ENCODE assay signal across 5 cellular contexts in the genomic region with DNA sequence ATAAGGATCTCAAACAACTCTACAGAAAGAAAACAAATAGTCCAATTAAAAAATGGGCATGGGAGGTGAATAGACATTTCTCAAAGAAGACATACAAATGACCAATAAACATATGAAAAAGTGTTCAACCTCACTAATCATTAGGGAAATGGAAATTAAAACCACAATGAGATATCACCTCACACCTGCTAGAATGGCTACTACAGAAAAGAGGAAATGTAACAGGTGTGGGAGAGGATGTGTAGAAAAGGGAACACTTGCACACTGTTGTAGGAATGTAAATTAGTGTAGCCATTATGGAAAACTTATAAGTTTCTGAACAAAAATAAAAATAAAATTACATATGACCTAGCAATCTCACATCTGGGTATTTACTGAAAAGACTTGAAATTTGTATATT. TPM values are rescaled to one million over a fixed set of nuclear protein-coding genes. Genes with fewer than 3 reads are reported as not detected.
"Had no signal": no experiment of that assay in that cellular context is flagged by ENCODE, and none has a peak within 500 bp of the region (broad histone marks: within the 10 kb centered on the region; RNA-seq: fewer than 3 reads in every experiment).

No MANE protein-coding gene starts in this region.

RNA-seq across cellular contexts. Expression of gene DEFB131B, which starts 7.6 kb away (rescaled TPM):
- total RNA-seq: HT-29, M059J, PC-3, SK-MEL-5 had no signal
- polyA plus RNA-seq: SK-N-SH had no signal

RNA-seq across cellular contexts. Expression of gene DEFB108B, which starts 37.7 kb away (rescaled TPM):
- total RNA-seq: HT-29, M059J, PC-3, SK-MEL-5 had no signal
- polyA plus RNA-seq: SK-N-SH had no signal
